2 cellular contexts compared by ENCODE assay signal in the genomic region with DNA sequence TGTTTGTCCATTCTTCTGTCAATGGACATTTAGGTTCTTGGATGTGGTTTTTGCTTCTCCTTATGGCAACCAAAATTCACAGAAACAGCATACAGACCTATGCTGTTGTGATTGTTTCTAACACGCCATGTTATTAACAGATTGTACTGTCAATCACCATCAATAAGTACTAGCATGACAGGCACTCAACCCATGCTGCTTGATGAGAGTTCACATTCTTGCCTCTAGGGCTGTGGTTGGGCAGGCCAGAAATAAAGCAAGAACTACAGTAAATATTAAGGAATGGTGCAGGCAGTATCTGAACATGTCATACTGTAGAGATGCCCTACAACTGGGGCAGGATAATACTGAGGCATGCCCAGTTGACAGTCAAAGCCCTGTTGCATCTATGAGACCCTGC.
TF ChIP-seq lines count a peak whose summit lies in the region.

No MANE protein-coding gene starts in this region.

TF ChIP-seq in SK-N-SH, 30 proteins besides CTCF, POLR2A, EP300 and RAD21:
- TF ChIP-seq, protein P1, sequence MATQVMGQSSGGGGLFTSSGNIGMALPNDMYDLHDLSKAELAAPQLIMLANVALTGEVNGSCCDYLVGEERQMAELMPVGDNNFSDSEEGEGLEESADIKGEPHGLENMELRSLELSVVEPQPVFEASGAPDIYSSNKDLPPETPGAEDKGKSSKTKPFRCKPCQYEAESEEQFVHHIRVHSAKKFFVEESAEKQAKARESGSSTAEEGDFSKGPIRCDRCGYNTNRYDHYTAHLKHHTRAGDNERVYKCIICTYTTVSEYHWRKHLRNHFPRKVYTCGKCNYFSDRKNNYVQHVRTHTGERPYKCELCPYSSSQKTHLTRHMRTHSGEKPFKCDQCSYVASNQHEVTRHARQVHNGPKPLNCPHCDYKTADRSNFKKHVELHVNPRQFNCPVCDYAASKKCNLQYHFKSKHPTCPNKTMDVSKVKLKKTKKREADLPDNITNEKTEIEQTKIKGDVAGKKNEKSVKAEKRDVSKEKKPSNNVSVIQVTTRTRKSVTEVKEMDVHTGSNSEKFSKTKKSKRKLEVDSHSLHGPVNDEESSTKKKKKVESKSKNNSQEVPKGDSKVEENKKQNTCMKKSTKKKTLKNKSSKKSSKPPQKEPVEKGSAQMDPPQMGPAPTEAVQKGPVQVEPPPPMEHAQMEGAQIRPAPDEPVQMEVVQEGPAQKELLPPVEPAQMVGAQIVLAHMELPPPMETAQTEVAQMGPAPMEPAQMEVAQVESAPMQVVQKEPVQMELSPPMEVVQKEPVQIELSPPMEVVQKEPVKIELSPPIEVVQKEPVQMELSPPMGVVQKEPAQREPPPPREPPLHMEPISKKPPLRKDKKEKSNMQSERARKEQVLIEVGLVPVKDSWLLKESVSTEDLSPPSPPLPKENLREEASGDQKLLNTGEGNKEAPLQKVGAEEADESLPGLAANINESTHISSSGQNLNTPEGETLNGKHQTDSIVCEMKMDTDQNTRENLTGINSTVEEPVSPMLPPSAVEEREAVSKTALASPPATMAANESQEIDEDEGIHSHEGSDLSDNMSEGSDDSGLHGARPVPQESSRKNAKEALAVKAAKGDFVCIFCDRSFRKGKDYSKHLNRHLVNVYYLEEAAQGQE (IDR thresholded peaks at IDR 0.05; ENCODE audit: low read depth, low read length): no peak
- TF ChIP-seq RCOR1 (IDR thresholded peaks at IDR 0.05; ENCODE audit: low read length): no peak
- TF ChIP-seq GABPA (IDR thresholded peaks at IDR 0.05; ENCODE audit: low read depth): no peak
- no peak for TF ChIP-seq SMC3 (IDR thresholded peaks at IDR 0.05; ENCODE audit: low read depth, low read length)
- TF ChIP-seq, protein P2, sequence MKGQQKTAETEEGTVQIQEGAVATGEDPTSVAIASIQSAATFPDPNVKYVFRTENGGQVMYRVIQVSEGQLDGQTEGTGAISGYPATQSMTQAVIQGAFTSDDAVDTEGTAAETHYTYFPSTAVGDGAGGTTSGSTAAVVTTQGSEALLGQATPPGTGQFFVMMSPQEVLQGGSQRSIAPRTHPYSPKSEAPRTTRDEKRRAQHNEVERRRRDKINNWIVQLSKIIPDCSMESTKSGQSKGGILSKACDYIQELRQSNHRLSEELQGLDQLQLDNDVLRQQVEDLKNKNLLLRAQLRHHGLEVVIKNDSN (IDR thresholded peaks at IDR 0.05; ENCODE audit: borderline replicate concordance, low read depth): no peak
- TF ChIP-seq FOXM1 (IDR thresholded peaks at IDR 0.05; ENCODE audit: low read depth): no peak
- no peak for TF ChIP-seq ELF1 (IDR thresholded peaks at IDR 0.05)
- no peak for TF ChIP-seq CHD2 (IDR thresholded peaks at IDR 0.05; ENCODE audit: low read length, partially characterized antibody)
- no peak for TF ChIP-seq RXRA (IDR thresholded peaks at IDR 0.05; ENCODE audit: borderline replicate concordance, low read depth)
- no peak for TF ChIP-seq TCF12 (IDR thresholded peaks at IDR 0.05)
- no peak for TF ChIP-seq FOXJ3 (CRISPR knock-in tag; IDR thresholded peaks at IDR 0.05)
- TF ChIP-seq, protein P3, sequence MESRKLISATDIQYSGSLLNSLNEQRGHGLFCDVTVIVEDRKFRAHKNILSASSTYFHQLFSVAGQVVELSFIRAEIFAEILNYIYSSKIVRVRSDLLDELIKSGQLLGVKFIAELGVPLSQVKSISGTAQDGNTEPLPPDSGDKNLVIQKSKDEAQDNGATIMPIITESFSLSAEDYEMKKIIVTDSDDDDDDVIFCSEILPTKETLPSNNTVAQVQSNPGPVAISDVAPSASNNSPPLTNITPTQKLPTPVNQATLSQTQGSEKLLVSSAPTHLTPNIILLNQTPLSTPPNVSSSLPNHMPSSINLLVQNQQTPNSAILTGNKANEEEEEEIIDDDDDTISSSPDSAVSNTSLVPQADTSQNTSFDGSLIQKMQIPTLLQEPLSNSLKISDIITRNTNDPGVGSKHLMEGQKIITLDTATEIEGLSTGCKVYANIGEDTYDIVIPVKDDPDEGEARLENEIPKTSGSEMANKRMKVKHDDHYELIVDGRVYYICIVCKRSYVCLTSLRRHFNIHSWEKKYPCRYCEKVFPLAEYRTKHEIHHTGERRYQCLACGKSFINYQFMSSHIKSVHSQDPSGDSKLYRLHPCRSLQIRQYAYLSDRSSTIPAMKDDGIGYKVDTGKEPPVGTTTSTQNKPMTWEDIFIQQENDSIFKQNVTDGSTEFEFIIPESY (IDR thresholded peaks at IDR 0.05; ENCODE audit: borderline replicate concordance, low read depth): no peak
- TF ChIP-seq, protein P4, sequence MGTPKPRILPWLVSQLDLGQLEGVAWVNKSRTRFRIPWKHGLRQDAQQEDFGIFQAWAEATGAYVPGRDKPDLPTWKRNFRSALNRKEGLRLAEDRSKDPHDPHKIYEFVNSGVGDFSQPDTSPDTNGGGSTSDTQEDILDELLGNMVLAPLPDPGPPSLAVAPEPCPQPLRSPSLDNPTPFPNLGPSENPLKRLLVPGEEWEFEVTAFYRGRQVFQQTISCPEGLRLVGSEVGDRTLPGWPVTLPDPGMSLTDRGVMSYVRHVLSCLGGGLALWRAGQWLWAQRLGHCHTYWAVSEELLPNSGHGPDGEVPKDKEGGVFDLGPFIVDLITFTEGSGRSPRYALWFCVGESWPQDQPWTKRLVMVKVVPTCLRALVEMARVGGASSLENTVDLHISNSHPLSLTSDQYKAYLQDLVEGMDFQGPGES (IDR thresholded peaks at IDR 0.05; ENCODE audit: low read depth, low read length): no peak
- TF ChIP-seq, protein P5, sequence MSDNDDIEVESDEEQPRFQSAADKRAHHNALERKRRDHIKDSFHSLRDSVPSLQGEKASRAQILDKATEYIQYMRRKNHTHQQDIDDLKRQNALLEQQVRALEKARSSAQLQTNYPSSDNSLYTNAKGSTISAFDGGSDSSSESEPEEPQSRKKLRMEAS (IDR thresholded peaks at IDR 0.05; ENCODE audit: low read depth): no peak
- no peak for TF ChIP-seq GATA2 (CRISPR knock-in tag; IDR thresholded peaks at IDR 0.05)
- no peak for TF ChIP-seq NRF1 (IDR thresholded peaks at IDR 0.05; ENCODE audit: low read depth, low read length)
- TF ChIP-seq FOSL2 (IDR thresholded peaks at IDR 0.05; ENCODE audit: borderline replicate concordance, low read depth): no peak
- no peak for TF ChIP-seq TAF1 (IDR thresholded peaks at IDR 0.05; ENCODE audit: borderline replicate concordance, low read depth, low read length)

TF ChIP-seq in SK-N-SH treated with all-trans-retinoic acid at 6 μM for 48 hours, 23 proteins besides CTCF, POLR2A, EP300 and RAD21 (continued from another document):
- TF ChIP-seq, protein P6, sequence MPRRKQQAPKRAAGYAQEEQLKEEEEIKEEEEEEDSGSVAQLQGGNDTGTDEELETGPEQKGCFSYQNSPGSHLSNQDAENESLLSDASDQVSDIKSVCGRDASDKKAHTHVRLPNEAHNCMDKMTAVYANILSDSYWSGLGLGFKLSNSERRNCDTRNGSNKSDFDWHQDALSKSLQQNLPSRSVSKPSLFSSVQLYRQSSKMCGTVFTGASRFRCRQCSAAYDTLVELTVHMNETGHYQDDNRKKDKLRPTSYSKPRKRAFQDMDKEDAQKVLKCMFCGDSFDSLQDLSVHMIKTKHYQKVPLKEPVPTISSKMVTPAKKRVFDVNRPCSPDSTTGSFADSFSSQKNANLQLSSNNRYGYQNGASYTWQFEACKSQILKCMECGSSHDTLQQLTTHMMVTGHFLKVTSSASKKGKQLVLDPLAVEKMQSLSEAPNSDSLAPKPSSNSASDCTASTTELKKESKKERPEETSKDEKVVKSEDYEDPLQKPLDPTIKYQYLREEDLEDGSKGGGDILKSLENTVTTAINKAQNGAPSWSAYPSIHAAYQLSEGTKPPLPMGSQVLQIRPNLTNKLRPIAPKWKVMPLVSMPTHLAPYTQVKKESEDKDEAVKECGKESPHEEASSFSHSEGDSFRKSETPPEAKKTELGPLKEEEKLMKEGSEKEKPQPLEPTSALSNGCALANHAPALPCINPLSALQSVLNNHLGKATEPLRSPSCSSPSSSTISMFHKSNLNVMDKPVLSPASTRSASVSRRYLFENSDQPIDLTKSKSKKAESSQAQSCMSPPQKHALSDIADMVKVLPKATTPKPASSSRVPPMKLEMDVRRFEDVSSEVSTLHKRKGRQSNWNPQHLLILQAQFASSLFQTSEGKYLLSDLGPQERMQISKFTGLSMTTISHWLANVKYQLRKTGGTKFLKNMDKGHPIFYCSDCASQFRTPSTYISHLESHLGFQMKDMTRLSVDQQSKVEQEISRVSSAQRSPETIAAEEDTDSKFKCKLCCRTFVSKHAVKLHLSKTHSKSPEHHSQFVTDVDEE (CRISPR knock-in tag; IDR thresholded peaks at IDR 0.05): no peak
- TF ChIP-seq PPARA (CRISPR knock-in tag; IDR thresholded peaks at IDR 0.05; ENCODE audit: borderline replicate concordance) (no peak), ZFP3 (CRISPR knock-in tag; IDR thresholded peaks at IDR 0.05) (no peak), ZFP30 (CRISPR knock-in tag; IDR thresholded peaks at IDR 0.05) (no peak), ZC3H10 (CRISPR knock-in tag; IDR thresholded peaks at IDR 0.05) (no peak), GLIS3 (CRISPR knock-in tag; IDR thresholded peaks at IDR 0.05) (no peak)
- TF ChIP-seq, protein P7, sequence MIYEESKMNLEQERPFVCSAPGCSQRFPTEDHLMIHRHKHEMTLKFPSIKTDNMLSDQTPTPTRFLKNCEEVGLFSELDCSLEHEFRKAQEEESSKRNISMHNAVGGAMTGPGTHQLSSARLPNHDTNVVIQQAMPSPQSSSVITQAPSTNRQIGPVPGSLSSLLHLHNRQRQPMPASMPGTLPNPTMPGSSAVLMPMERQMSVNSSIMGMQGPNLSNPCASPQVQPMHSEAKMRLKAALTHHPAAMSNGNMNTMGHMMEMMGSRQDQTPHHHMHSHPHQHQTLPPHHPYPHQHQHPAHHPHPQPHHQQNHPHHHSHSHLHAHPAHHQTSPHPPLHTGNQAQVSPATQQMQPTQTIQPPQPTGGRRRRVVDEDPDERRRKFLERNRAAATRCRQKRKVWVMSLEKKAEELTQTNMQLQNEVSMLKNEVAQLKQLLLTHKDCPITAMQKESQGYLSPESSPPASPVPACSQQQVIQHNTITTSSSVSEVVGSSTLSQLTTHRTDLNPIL (CRISPR knock-in tag; IDR thresholded peaks at IDR 0.05; ENCODE audit: low read depth): no peak
- TF ChIP-seq, protein P8, sequence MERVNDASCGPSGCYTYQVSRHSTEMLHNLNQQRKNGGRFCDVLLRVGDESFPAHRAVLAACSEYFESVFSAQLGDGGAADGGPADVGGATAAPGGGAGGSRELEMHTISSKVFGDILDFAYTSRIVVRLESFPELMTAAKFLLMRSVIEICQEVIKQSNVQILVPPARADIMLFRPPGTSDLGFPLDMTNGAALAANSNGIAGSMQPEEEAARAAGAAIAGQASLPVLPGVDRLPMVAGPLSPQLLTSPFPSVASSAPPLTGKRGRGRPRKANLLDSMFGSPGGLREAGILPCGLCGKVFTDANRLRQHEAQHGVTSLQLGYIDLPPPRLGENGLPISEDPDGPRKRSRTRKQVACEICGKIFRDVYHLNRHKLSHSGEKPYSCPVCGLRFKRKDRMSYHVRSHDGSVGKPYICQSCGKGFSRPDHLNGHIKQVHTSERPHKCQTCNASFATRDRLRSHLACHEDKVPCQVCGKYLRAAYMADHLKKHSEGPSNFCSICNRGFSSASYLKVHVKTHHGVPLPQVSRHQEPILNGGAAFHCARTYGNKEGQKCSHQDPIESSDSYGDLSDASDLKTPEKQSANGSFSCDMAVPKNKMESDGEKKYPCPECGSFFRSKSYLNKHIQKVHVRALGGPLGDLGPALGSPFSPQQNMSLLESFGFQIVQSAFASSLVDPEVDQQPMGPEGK (CRISPR knock-in tag; IDR thresholded peaks at IDR 0.05; ENCODE audit: borderline replicate concordance): no peak
